Comparison of ENCODE assay signal across 1 cellular context in genomic region chr1:54671985-54672608, GRCh38.
TF ChIP-seq lines count a peak whose summit lies in the region.

No MANE protein-coding gene starts in this region.

TF ChIP-seq in K562, 482 proteins besides CTCF, POLR2A, EP300 and RAD21 (continued from another document):
- TF ChIP-seq RREB1 (CRISPR knock-in tag; IDR thresholded peaks at IDR 0.05) (no peak), CTCFL (IDR thresholded peaks at IDR 0.05; ENCODE audit: borderline replicate concordance, insufficient read depth, low read depth, low read length, poor library complexity, severe bottlenecking) (no peak), JUND (IDR thresholded peaks at IDR 0.05; ENCODE audit: borderline replicate concordance, low read depth, low read length) (no peak), JUND (tag; IDR thresholded peaks at IDR 0.05; ENCODE audit: borderline replicate concordance, low read depth, low read length) (no peak), SMC3 (conservative IDR thresholded peaks at IDR 0.05; ENCODE audit: insufficient read depth, low read depth, low read length) (peak; percentile 97), ZNF124 (CRISPR knock-in tag; IDR thresholded peaks at IDR 0.05) (no peak), KLF16 (IDR thresholded peaks at IDR 0.05) (peak; percentile 59), STAG1 (CRISPR knock-in tag; IDR thresholded peaks at IDR 0.05; ENCODE audit: borderline replicate concordance) (peak; percentile 80; the same call in 1 of the 2 replicates)
